1 cellular context compared by ENCODE assay signal in the genomic region with DNA sequence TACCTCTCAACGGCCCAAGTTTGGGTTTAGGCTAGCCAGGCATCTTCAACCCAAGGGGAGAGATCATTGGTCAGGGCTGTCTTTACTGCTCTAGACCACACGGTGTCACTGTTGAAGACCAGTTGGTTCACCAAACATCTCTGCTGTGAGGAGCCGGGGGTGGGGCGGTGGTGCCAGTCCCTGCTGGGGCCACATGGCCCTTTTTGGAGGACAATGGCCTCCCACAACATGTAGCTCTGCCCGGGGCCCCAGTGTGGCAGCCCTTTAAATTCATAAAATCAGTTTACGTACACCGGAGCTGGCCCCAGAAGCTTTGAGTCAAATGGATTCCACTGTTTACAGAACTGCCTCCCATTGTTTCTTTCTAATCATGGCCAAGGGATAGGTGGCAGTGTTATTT.
A peak's percentile ranks its signal among the peaks of the same experiment; 100 is the strongest.
TF ChIP-seq lines count a peak whose summit lies in the region.

No MANE protein-coding gene starts in this region.

TF ChIP-seq in GM23338, 12 proteins besides CTCF, POLR2A, EP300 and RAD21 (continued from another document):
- TF ChIP-seq, protein P1, sequence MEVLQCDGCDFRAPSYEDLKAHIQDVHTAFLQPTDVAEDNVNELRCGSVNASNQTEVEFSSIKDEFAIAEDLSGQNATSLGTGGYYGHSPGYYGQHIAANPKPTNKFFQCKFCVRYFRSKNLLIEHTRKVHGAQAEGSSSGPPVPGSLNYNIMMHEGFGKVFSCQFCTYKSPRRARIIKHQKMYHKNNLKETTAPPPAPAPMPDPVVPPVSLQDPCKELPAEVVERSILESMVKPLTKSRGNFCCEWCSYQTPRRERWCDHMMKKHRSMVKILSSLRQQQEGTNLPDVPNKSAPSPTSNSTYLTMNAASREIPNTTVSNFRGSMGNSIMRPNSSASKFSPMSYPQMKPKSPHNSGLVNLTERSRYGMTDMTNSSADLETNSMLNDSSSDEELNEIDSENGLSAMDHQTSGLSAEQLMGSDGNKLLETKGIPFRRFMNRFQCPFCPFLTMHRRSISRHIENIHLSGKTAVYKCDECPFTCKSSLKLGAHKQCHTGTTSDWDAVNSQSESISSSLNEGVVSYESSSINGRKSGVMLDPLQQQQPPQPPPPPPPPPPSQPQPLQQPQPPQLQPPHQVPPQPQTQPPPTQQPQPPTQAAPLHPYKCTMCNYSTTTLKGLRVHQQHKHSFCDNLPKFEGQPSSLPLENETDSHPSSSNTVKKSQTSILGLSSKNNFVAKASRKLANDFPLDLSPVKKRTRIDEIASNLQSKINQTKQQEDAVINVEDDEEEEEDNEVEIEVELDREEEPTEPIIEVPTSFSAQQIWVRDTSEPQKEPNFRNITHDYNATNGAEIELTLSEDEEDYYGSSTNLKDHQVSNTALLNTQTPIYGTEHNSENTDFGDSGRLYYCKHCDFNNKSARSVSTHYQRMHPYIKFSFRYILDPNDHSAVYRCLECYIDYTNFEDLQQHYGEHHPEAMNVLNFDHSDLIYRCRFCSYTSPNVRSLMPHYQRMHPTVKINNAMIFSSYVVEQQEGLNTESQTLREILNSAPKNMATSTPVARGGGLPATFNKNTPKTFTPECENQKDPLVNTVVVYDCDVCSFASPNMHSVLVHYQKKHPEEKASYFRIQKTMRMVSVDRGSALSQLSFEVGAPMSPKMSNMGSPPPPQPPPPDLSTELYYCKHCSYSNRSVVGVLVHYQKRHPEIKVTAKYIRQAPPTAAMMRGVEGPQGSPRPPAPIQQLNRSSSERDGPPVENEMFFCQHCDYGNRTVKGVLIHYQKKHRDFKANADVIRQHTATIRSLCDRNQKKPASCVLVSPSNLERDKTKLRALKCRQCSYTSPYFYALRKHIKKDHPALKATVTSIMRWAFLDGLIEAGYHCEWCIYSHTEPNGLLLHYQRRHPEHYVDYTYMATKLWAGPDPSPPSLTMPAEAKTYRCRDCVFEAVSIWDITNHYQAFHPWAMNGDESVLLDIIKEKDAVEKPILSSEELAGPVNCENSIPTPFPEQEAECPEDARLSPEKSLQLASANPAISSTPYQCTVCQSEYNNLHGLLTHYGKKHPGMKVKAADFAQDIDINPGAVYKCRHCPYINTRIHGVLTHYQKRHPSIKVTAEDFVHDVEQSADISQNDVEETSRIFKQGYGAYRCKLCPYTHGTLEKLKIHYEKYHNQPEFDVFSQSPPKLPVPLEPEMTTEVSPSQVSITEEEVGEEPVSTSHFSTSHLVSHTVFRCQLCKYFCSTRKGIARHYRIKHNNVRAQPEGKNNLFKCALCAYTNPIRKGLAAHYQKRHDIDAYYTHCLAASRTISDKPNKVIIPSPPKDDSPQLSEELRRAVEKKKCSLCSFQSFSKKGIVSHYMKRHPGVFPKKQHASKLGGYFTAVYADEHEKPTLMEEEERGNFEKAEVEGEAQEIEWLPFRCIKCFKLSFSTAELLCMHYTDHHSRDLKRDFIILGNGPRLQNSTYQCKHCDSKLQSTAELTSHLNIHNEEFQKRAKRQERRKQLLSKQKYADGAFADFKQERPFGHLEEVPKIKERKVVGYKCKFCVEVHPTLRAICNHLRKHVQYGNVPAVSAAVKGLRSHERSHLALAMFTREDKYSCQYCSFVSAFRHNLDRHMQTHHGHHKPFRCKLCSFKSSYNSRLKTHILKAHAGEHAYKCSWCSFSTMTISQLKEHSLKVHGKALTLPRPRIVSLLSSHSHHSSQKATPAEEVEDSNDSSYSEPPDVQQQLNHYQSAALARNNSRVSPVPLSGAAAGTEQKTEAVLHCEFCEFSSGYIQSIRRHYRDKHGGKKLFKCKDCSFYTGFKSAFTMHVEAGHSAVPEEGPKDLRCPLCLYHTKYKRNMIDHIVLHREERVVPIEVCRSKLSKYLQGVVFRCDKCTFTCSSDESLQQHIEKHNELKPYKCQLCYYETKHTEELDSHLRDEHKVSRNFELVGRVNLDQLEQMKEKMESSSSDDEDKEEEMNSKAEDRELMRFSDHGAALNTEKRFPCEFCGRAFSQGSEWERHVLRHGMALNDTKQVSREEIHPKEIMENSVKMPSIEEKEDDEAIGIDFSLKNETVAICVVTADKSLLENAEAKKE (CRISPR knock-in tag; IDR thresholded peaks at IDR 0.05), result peak; percentile 98
- peak; percentile 97 for TF ChIP-seq ZNF114 (CRISPR knock-in tag; IDR thresholded peaks at IDR 0.05)
- TF ChIP-seq ZNF331 (CRISPR knock-in tag; IDR thresholded peaks at IDR 0.05; ENCODE audit: low read depth), result no peak
- peak; percentile 13; the same call in 1 of the 2 replicates for TF ChIP-seq CREB1 (CRISPR knock-in tag; IDR thresholded peaks at IDR 0.05; ENCODE audit: low read depth)
